22 cellular contexts compared by ENCODE assay signal in genomic region chr2:212414699-212415309, GRCh38.
DNase-seq lines count a peak whose midpoint lies in the region; ATAC-seq, FAIRE-seq and TF ChIP-seq lines count a peak whose summit lies in the region.
"Had no signal": no experiment of that assay in that cellular context is flagged by ENCODE, and none has a peak within 500 bp of the region (broad histone marks: within the 10 kb centered on the region; RNA-seq: fewer than 3 reads in every experiment).

No MANE protein-coding gene starts in this region.

- H3K4me1 Mint-ChIP-seq in neural crest cell = peaks cover 34% of the 10 kb centered on the region
- no peaks in the 10 kb centered on the region for H3K4me1 Mint-ChIP-seq in activated CD4-positive, alpha-beta T cell treated with anti-CD3 and anti-CD28 coated beads for 36 hours
- H3K4me1 Mint-ChIP-seq: activated CD4-positive, alpha-beta memory T cell treated with anti-CD3 and anti-CD28 coated beads, Interleukin-2, amount 10 ng/mL, durations not matched to agents 7 days and 5 days; activated naive CD4-positive, alpha-beta T cell treated with anti-CD3 and anti-CD28 coated beads, Interleukin-2, amount 50 U/mL, for 24 hours; nephron; stimulated activated memory B cell treated with anti-CD40 and anti-IgM and Interleukin-4, amounts not matched to agents 10 μg/mL and 1 μg/mL and 100 μg/mL, for 72 hours; T-helper 17 cell had no signal

- no peaks in the 10 kb centered on the region for H3K36me3 Mint-ChIP-seq in neural crest cell (ENCODE audit: low read depth)
- H3K36me3 Mint-ChIP-seq in activated CD4-positive, alpha-beta T cell treated with anti-CD3 and anti-CD28 coated beads for 36 hours (ENCODE audit: low read depth) = no peaks in the 10 kb centered on the region
- H3K36me3 Mint-ChIP-seq: activated naive CD4-positive, alpha-beta T cell treated with anti-CD3 and anti-CD28 coated beads, Interleukin-2, amount 50 U/mL, for 24 hours; stimulated activated memory B cell treated with anti-CD40 and anti-IgM and Interleukin-4, amounts not matched to agents 10 μg/mL and 1 μg/mL and 100 μg/mL, for 72 hours had no signal

- peak overlapping the region; percentile 20 for H3K27ac Mint-ChIP-seq in neural crest cell (ENCODE audit: unreplicated experiment)
- H3K27ac Mint-ChIP-seq in activated CD4-positive, alpha-beta T cell treated with anti-CD3 and anti-CD28 coated beads for 36 hours = no peak overlapping the region
- H3K27ac Mint-ChIP-seq: activated CD4-positive, alpha-beta memory T cell treated with anti-CD3 and anti-CD28 coated beads, Interleukin-2, amount 10 ng/mL, durations not matched to agents 7 days and 5 days; activated naive CD4-positive, alpha-beta T cell treated with anti-CD3 and anti-CD28 coated beads, Interleukin-2, amount 50 U/mL, for 24 hours; activated T-cell treated with anti-CD3 and anti-CD28 coated beads, Interleukin-2, amount 50 U/mL, for 24 hours; nephron; stimulated activated memory B cell treated with anti-CD40 and anti-IgM and Interleukin-4, amounts not matched to agents 10 μg/mL and 1 μg/mL and 100 μg/mL, for 72 hours; T-helper 17 cell had no signal

- no peak for FAIRE-seq in RCC 7860 (lab: Jason Lieb, UNC)

- H3K4me3 Mint-ChIP-seq in neural crest cell = no peak overlapping the region
- no peak overlapping the region for H3K4me3 Mint-ChIP-seq in activated CD4-positive, alpha-beta T cell treated with anti-CD3 and anti-CD28 coated beads for 36 hours
- H3K4me3 Mint-ChIP-seq: activated CD4-positive, alpha-beta memory T cell treated with anti-CD3 and anti-CD28 coated beads, Interleukin-2, amount 10 ng/mL, durations not matched to agents 7 days and 5 days; activated naive CD4-positive, alpha-beta T cell treated with anti-CD3 and anti-CD28 coated beads, Interleukin-2, amount 50 U/mL, for 24 hours; activated T-cell treated with anti-CD3 and anti-CD28 coated beads, Interleukin-2, amount 50 U/mL, for 24 hours; nephron; stimulated activated memory B cell treated with anti-CD40 and anti-IgM and Interleukin-4, amounts not matched to agents 10 μg/mL and 1 μg/mL and 100 μg/mL, for 72 hours; T-helper 17 cell had no signal

- no peak for TF ChIP-seq CTCF in AG09319 (IDR thresholded peaks at IDR 0.05; ENCODE audit: low read depth, low read length)
- TF ChIP-seq CTCF in dorsolateral prefrontal cortex (IDR thresholded peaks at IDR 0.05 in 54 of 56, conservative IDR thresholded peaks at IDR 0.05 in 2 of 56; ENCODE audit: low read depth in 1 of 56, partially characterized antibody in 56 of 56) = no peak
- TF ChIP-seq CTCF in neural crest cell (conservative IDR thresholded peaks at IDR 0.05) = no peak

- ATAC-seq in activated CD4-positive, alpha-beta T cell treated with anti-CD3 and anti-CD28 coated beads for 36 hours = no peak
- ATAC-seq: esophagus mucosa; heart right ventricle; stimulated activated memory B cell treated with anti-CD40 and anti-IgM and Interleukin-4, amounts not matched to agents 10 μg/mL and 1 μg/mL and 100 μg/mL, for 72 hours; T-helper 17 cell had no signal

- peaks cover 9% of the 10 kb centered on the region for H3K9me3 Mint-ChIP-seq in neural crest cell
- no peaks in the 10 kb centered on the region for H3K9me3 Mint-ChIP-seq in activated CD4-positive, alpha-beta T cell treated with anti-CD3 and anti-CD28 coated beads for 36 hours (ENCODE audit: low read depth)
- H3K9me3 Mint-ChIP-seq: activated CD4-positive, alpha-beta memory T cell treated with anti-CD3 and anti-CD28 coated beads, Interleukin-2, amount 10 ng/mL, durations not matched to agents 7 days and 5 days; activated naive CD4-positive, alpha-beta T cell treated with anti-CD3 and anti-CD28 coated beads, Interleukin-2, amount 50 U/mL, for 24 hours; nephron had no signal

- H3K27me3 ChIP-seq in dorsolateral prefrontal cortex = no peaks in the 10 kb centered on the region
- H3K27me3 ChIP-seq: heart right ventricle had no signal

- POLR2A ChIA-PET in activated CD4-positive, alpha-beta T cell treated with anti-CD3 and anti-CD28 coated beads for 36 hours (lab: Charles Lee) = no interaction called here

- CTCF ChIA-PET in activated CD4-positive, alpha-beta T cell treated with anti-CD3 and anti-CD28 coated beads for 36 hours (lab: Charles Lee) = no interaction called here

- peak overlapping the region in 40 of 59 donors; percentile 0 to 51 (median 24) for H3K4me3 ChIP-seq in dorsolateral prefrontal cortex
- H3K4me3 ChIP-seq: heart right ventricle had no signal

- DNase-seq in AG09319 (ENCODE audit: extremely low read depth, low read depth) (peak; percentile 58), NCI-H446 treated with DMSO at 0.1 percent for 48 hours (lab: John Stamatoyannopoulos, UW) (peak; percentile 95), dorsolateral prefrontal cortex (no peak), neural crest cell (ENCODE audit: low read depth, low spot score) (no peak), NCI-H748 (lab: John Stamatoyannopoulos, UW; ENCODE audit: unreplicated experiment) (no peak), RCC 7860 (ENCODE audit: low spot score) (no peak)
- DNase-seq in activated CD4-positive, alpha-beta T cell treated with anti-CD3 and anti-CD28 coated beads for 36 hours = no peak
- no peak for DNase-seq in stimulated activated CD4-positive, alpha-beta T cell treated with anti-CD3 and anti-CD28 coated beads, Interleukin-4, amount 100 ng/mL, for 24 hours
- DNase-seq: activated CD4-positive, alpha-beta memory T cell treated with anti-CD3 and anti-CD28 coated beads, Interleukin-2, amount 10 ng/mL, durations not matched to agents 7 days and 5 days; activated T-cell treated with anti-CD3 and anti-CD28 coated beads, Interleukin-2, amount 50 U/mL, for 24 hours; heart right ventricle; mesendoderm; NCI-H1048; NCI-H2081 treated with DMSO at 0.1 percent for 48 hours; NCI-H510A treated with DMSO at 0.1 percent for 48 hours; SHP77; T-helper 17 cell; trophoblast cell had no signal

- H3K27me3 Mint-ChIP-seq in neural crest cell (ENCODE audit: low read depth) = no peaks in the 10 kb centered on the region
- H3K27me3 Mint-ChIP-seq in activated CD4-positive, alpha-beta T cell treated with anti-CD3 and anti-CD28 coated beads for 36 hours = no peaks in the 10 kb centered on the region
- H3K27me3 Mint-ChIP-seq: activated CD4-positive, alpha-beta memory T cell treated with anti-CD3 and anti-CD28 coated beads, Interleukin-2, amount 10 ng/mL, durations not matched to agents 7 days and 5 days; activated naive CD4-positive, alpha-beta T cell treated with anti-CD3 and anti-CD28 coated beads, Interleukin-2, amount 50 U/mL, for 24 hours; activated T-cell treated with anti-CD3 and anti-CD28 coated beads, Interleukin-2, amount 50 U/mL, for 24 hours; stimulated activated memory B cell treated with anti-CD40 and anti-IgM and Interleukin-4, amounts not matched to agents 10 μg/mL and 1 μg/mL and 100 μg/mL, for 72 hours; T-helper 17 cell had no signal

- peak overlapping the region in 46 of 59 donors; percentile 6 to 90 (median 60) for H3K27ac ChIP-seq in dorsolateral prefrontal cortex
- H3K27ac ChIP-seq: heart right ventricle had no signal

- intact Hi-C loops in dorsolateral prefrontal cortex (cut with DNase I) = loop anchor here (5.0 to 10.0 kb wide), 3 partner anchors 50 to 122 kb away; partner anchors contain the start of gene ERBB4 (in 1 of the 2)
- intact Hi-C loops in activated CD4-positive, alpha-beta T cell treated with anti-CD3 and anti-CD28 coated beads for 36 hours (cut with DNase I, micrococcal nuclease) = no loop called here

Comparison
In these comparisons a context has a peak if more than half of its experiments do, and no peak if none do; other contexts are left out.
1. DNase-seq: peak in AG09319 (single experiment) and NCI-H446 treated with DMSO at 0.1 percent for 48 hours (single experiment); none in dorsolateral prefrontal cortex (0 of 10), neural crest cell (single experiment), NCI-H748 (single experiment), activated CD4-positive, alpha-beta T cell treated with anti-CD3 and anti-CD28 coated beads for 36 hours (single experiment), RCC 7860 (single experiment) and stimulated activated CD4-positive, alpha-beta T cell treated with anti-CD3 and anti-CD28 coated beads, Interleukin-4, amount 100 ng/mL, for 24 hours (single experiment).
2. intact Hi-C loops: an anchor here in dorsolateral prefrontal cortex (5.0 to 10.0 kb wide); none called in activated CD4-positive, alpha-beta T cell treated with anti-CD3 and anti-CD28 coated beads for 36 hours.